ENCODE assay signal across 9 cellular contexts in the genomic region with DNA sequence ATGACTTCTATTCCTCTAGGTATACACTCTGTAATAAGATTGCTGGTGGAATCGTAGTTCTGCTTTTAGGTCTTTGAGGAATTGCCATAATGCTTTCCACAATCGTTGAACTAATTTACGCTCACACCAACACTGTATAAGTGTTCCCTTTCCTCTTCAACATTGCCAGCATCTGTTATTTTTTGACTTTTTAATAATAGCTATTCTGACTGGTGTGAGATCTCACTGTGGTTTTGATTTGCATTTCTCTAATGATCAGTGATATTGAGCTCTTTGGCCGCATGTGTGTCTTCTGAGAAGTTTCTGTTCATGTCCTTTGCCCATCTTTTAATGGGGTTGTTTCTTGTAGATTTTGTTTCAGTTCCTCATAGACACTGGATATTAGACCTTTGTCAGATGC. TPM values are rescaled to one million over a fixed set of nuclear protein-coding genes. Genes with fewer than 3 reads are reported as not detected.
A peak's percentile ranks its signal among the peaks of the same experiment; 100 is the strongest.
DNase-seq lines count a peak whose midpoint lies in the region; ATAC-seq and TF ChIP-seq lines count a peak whose summit lies in the region.
"Had no signal": no experiment of that assay in that cellular context is flagged by ENCODE, and none has a peak within 500 bp of the region (broad histone marks: within the 10 kb centered on the region; RNA-seq: fewer than 3 reads in every experiment).

No MANE protein-coding gene starts in this region.

- peak overlapping the region; percentile 10 for H3K4me3 Mint-ChIP-seq in endothelial cell (ENCODE audit: unreplicated experiment)

- H3K27me3 Mint-ChIP-seq in endothelial cell (ENCODE audit: unreplicated experiment) = no peaks in the 10 kb centered on the region

- no peaks in the 10 kb centered on the region for H3K4me1 Mint-ChIP-seq in endothelial cell (ENCODE audit: unreplicated experiment)

- no peak overlapping the region for H3K27ac Mint-ChIP-seq in endothelial cell (ENCODE audit: unreplicated experiment)

- DNase-seq in endothelial cell (ENCODE audit: low spot score) (no peak), NCI-H1930 (lab: John Stamatoyannopoulos, UW) (no peak), NCI-H2107 (lab: John Stamatoyannopoulos, UW) (no peak), AG08396 (ENCODE audit: low spot score) (no peak)
- DNase-seq: activated CD4-positive, alpha-beta T cell treated with anti-CD3 and anti-CD28 coated beads, Interleukin-2, amount 50 U/mL, for 4 hours; IMR-90 had no signal

- peaks cover 48% of the 10 kb centered on the region for H3K36me3 Mint-ChIP-seq in endothelial cell (ENCODE audit: low read depth, unreplicated experiment)

- TF ChIP-seq CTCF in endothelial cell (IDR thresholded peaks at IDR 0.05; ENCODE audit: unreplicated experiment) = no peak

- H3K9me3 Mint-ChIP-seq in endothelial cell (ENCODE audit: unreplicated experiment) = no peaks in the 10 kb centered on the region

- ATAC-seq in GM18861 (IDR thresholded peaks at IDR 0.05; ENCODE audit: unreplicated experiment) = peak; percentile 97
- peak; percentile 96 for ATAC-seq in GM21526 (IDR thresholded peaks at IDR 0.05; ENCODE audit: low FRiP score, unreplicated experiment)
- peak; percentile 97 for ATAC-seq in HG03159 (IDR thresholded peaks at IDR 0.05; ENCODE audit: unreplicated experiment)

RNA-seq across cellular contexts. Expression of a gene that starts 12.8 kb away (rescaled TPM):
- 20.3 TPM for total RNA-seq in endothelial cell (ENCODE audit: unreplicated experiment)

RNA-seq across cellular contexts. Expression of a gene that starts 57.5 kb away (rescaled TPM):
- 20.5 TPM for total RNA-seq in endothelial cell (ENCODE audit: unreplicated experiment)
